1 cellular context compared by ENCODE assay signal in genomic region chr5:125440905-125441304, GRCh38.
TF ChIP-seq lines count a peak whose summit lies in the region.

No MANE protein-coding gene starts in this region.

TF ChIP-seq in IMR-90, 13 proteins besides CTCF, POLR2A, EP300 and RAD21:
- TF ChIP-seq USF2 (IDR thresholded peaks at IDR 0.05; ENCODE audit: low read depth, low read length) (no peak), RFX5 (IDR thresholded peaks at IDR 0.05; ENCODE audit: low read depth, low read length) (no peak), ELK1 (IDR thresholded peaks at IDR 0.05; ENCODE audit: borderline replicate concordance, low read depth, low read length) (no peak), RCOR1 (IDR thresholded peaks at IDR 0.05; ENCODE audit: insufficient replicate concordance, low read length) (no peak), CHD1 (IDR thresholded peaks at IDR 0.05; ENCODE audit: low read depth, low read length) (no peak), MXI1 (IDR thresholded peaks at IDR 0.05; ENCODE audit: borderline replicate concordance, low read depth, low read length) (no peak), MAZ (IDR thresholded peaks at IDR 0.05; ENCODE audit: borderline replicate concordance, low read depth, low read length) (no peak), FOS (IDR thresholded peaks at IDR 0.05; ENCODE audit: low read depth, low read length) (no peak), SMC3 (IDR thresholded peaks at IDR 0.05; ENCODE audit: low read depth, low read length) (no peak), CEBPB (IDR thresholded peaks at IDR 0.05; ENCODE audit: low read depth, low read length) (no peak), MAFK (IDR thresholded peaks at IDR 0.05; ENCODE audit: low read depth, low read length) (no peak), NFE2L2 (IDR thresholded peaks at IDR 0.05; ENCODE audit: low read depth, low read length) (no peak), BHLHE40 (IDR thresholded peaks at IDR 0.05; ENCODE audit: low read depth, low read length) (no peak)
